In genomic region chr6:150857906-150858365, GRCh38 we compare ENCODE assay signal across 16 cellular contexts. TPM values are rescaled to one million over a fixed set of nuclear protein-coding genes. Genes with fewer than 3 reads are reported as not detected.
DNase-seq lines count a peak whose midpoint lies in the region; ATAC-seq and TF ChIP-seq lines count a peak whose summit lies in the region.
"Had no signal": no experiment of that assay in that cellular context is flagged by ENCODE, and none has a peak within 500 bp of the region (broad histone marks: within the 10 kb centered on the region; RNA-seq: fewer than 3 reads in every experiment).

No MANE protein-coding gene starts in this region.

- 73 to 79% methylated on average over 4 of the region's 4 CpGs for WGBS in sigmoid colon, 2 donors

- peak overlapping the region; percentile 68 for H3K9ac ChIP-seq in fibroblast of lung (ENCODE audit: insufficient read depth, low read length)

- H3K36me3 Mint-ChIP-seq in activated T-cell treated with anti-CD3 and anti-CD28 coated beads, Interleukin-2, amount 50 U/mL, for 4 hours (ENCODE audit: insufficient read depth): no peaks in the 10 kb centered on the region
- H3K36me3 Mint-ChIP-seq: CD4-positive, CD25-positive, alpha-beta regulatory T cell had no signal

- no peak for TF ChIP-seq EP300 in sigmoid colon (IDR thresholded peaks at IDR 0.05)

- peaks cover 14% of the 10 kb centered on the region for H3K27me3 Mint-ChIP-seq in activated T-cell treated with anti-CD3 and anti-CD28 coated beads, Interleukin-2, amount 50 U/mL, for 4 hours (ENCODE audit: low read depth)

- H3K27me3 ChIP-seq in fibroblast of lung (ENCODE audit: control insufficient read depth, insufficient read depth, low read length) (no peaks in the 10 kb centered on the region), sigmoid colon (no peaks in the 10 kb centered on the region)

- H3K4me1 Mint-ChIP-seq in activated T-cell treated with anti-CD3 and anti-CD28 coated beads, Interleukin-2, amount 50 U/mL, for 4 hours (ENCODE audit: low read depth): no peaks in the 10 kb centered on the region

- TF ChIP-seq CTCF in WI38 (IDR thresholded peaks at IDR 0.05; ENCODE audit: low read depth, low read length): no peak
- TF ChIP-seq CTCF in fibroblast of lung (conservative IDR thresholded peaks at IDR 0.05 in 1 of 2, IDR thresholded peaks at IDR 0.05 in 1 of 2; ENCODE audit: low read depth in 1 of 2, low read length in 2 of 2): no peak
- no peak for TF ChIP-seq CTCF in sigmoid colon (IDR thresholded peaks at IDR 0.05)

- H3K4me1 ChIP-seq in fibroblast of lung (ENCODE audit: control insufficient read depth, extremely low read depth, insufficient read depth, low read length) (peaks cover 13% of the 10 kb centered on the region), sigmoid colon (peaks cover 0 to 25% (median 19%) of the 10 kb centered on the region in 4 donors)

- peak; percentile 25 for DNase-seq in GM03348 (ENCODE audit: low spot score)
- DNase-seq in fibroblast of lung (ENCODE audit: low read depth in 2 of 2): no peak
- no peak for DNase-seq in sigmoid colon
- DNase-seq in GOT3 (lab: John Stamatoyannopoulos, UW): no peak
- no peak for DNase-seq in activated T-cell treated with anti-CD3 and anti-CD28 coated beads, Interleukin-2, amount 50 U/mL, for 4 hours
- no peak for DNase-seq in stimulated activated CD4-positive, alpha-beta T cell treated with anti-CD3 and anti-CD28 coated beads, Interleukin-2, amount 100 ng/mL, for 48 hours
- no peak for DNase-seq in activated effector memory CD4-positive, alpha-beta T cell treated with Interleukin-2 at 50 U/mL for 16 hours
- DNase-seq: activated CD4-positive, alpha-beta T cell treated with anti-CD3 and anti-CD28 coated beads for 48 hours; activated naive CD4-positive, alpha-beta T cell treated with Interleukin-2 at 50 U/mL for 16 hours; CD4-positive, CD25-positive, alpha-beta regulatory T cell; effector CD4-positive, alpha-beta T cell; H7; NCI-H524 treated with DMSO at 0.1 percent for 48 hours; nephron progenitor cell; stimulated activated CD4-positive, alpha-beta T cell treated with anti-CD3 and anti-CD28 coated beads, Interleukin-2, amount 100 ng/mL, for 24 hours had no signal

- H3K79me2 ChIP-seq in fibroblast of lung (ENCODE audit: control insufficient read depth, insufficient read depth, low read length): no peaks in the 10 kb centered on the region

- H2AFZ ChIP-seq in fibroblast of lung (ENCODE audit: low read length): peak overlapping the region; percentile 11

- no peaks in the 10 kb centered on the region for H3K9me3 ChIP-seq in fibroblast of lung (ENCODE audit: control insufficient read depth, insufficient read depth, low read depth, low read length)
- no peaks in the 10 kb centered on the region for H3K9me3 ChIP-seq in sigmoid colon

- H3K36me3 ChIP-seq in fibroblast of lung (ENCODE audit: control insufficient read depth, insufficient read depth, low read length) (no peaks in the 10 kb centered on the region), sigmoid colon (no peaks in the 10 kb centered on the region)

- H3K9me3 Mint-ChIP-seq in activated T-cell treated with anti-CD3 and anti-CD28 coated beads, Interleukin-2, amount 50 U/mL, for 4 hours: no peaks in the 10 kb centered on the region

- ATAC-seq in activated T-cell treated with anti-CD3 and anti-CD28 coated beads, Interleukin-2, amount 50 U/mL, for 4 hours: no peak

- H3K4me3 Mint-ChIP-seq in activated T-cell treated with anti-CD3 and anti-CD28 coated beads, Interleukin-2, amount 50 U/mL, for 4 hours: no peak overlapping the region
- H3K4me3 Mint-ChIP-seq: CD4-positive, CD25-positive, alpha-beta regulatory T cell; nephron progenitor cell had no signal

- peak overlapping the region; percentile 18 for H3K4me3 ChIP-seq in WI38 (ENCODE audit: low read depth, low read length)
- peak overlapping the region in 2 of 4 experiments; percentile 1 to 33 for H3K4me3 ChIP-seq in fibroblast of lung (replicated peaks in 1 of 4; ENCODE audit: control extremely low read depth in 1 of 4, insufficient read depth in 1 of 4, low read depth in 3 of 4, low read length in 4 of 4)
- peak overlapping the region in 1 of 4 donors; percentile 7 for H3K4me3 ChIP-seq in sigmoid colon

- H4K20me1 ChIP-seq in fibroblast of lung (ENCODE audit: control insufficient read depth, extremely low read depth, insufficient read depth, low read length): no peaks in the 10 kb centered on the region

- H3K4me2 ChIP-seq in fibroblast of lung (ENCODE audit: extremely low read depth, insufficient read depth, low read length): peak overlapping the region; percentile 29

- no peak for TF ChIP-seq POLR2A in sigmoid colon (IDR thresholded peaks at IDR 0.05)

- intact Hi-C loops in sigmoid colon (cut with DNase I): no loop called here

- H3K27ac ChIP-seq in fibroblast of lung (ENCODE audit: insufficient read depth, low read length) (peak overlapping the region; percentile 100), sigmoid colon (peak overlapping the region; percentile 64 to 86 (median 76))

RNA-seq across cellular contexts. Expression of gene MTHFD1L, which starts 7.6 kb away (rescaled TPM):
- total RNA-seq in fibroblast of lung (43.4 and 48.9 TPM in 2 replicates), sigmoid colon (10 to 100 TPM in 1 of 4 donors, 1 to 10 TPM in 3; 2.5 to 17.9 (median 5.6) TPM)
- polyA plus RNA-seq in fibroblast of lung (36.1 and 51.1 TPM in 2 replicates), sigmoid colon (10 to 100 TPM in 1 of 3 donors, 1 to 10 TPM in 1, under 1 TPM in 1; 0.60 to 12.2 (median 1.4) TPM)
- polyA plus RNA-seq in fibroblast of lung (2012): 43.1 and 63.7 TPM in 2 replicates
- 14.8 and 38.7 TPM in 2 replicates for polyA minus RNA-seq in fibroblast of lung (ENCODE audit: low replicate concordance)
- total RNA-seq in activated T-cell treated with anti-CD3 and anti-CD28 coated beads, Interleukin-2, amount 50 U/mL, for 4 hours: 100 to 1,000 TPM; 170 to 193 (median 190) TPM
